20 cellular contexts compared by ENCODE assay signal in genomic region chr14:75417674-75418073, GRCh38. TPM values are rescaled to one million over a fixed set of nuclear protein-coding genes. Genes with fewer than 3 reads are reported as not detected.
A peak's percentile ranks its signal among the peaks of the same experiment; 100 is the strongest.
DNase-seq lines count a peak whose midpoint lies in the region; ATAC-seq, FAIRE-seq and TF ChIP-seq lines count a peak whose summit lies in the region.
"Had no signal": no experiment of that assay in that cellular context is flagged by ENCODE, and none has a peak within 500 bp of the region (broad histone marks: within the 10 kb centered on the region; RNA-seq: fewer than 3 reads in every experiment).

No MANE protein-coding gene starts in this region.

- TF ChIP-seq RAD21 in K562 (CRISPR knock-in tag; conservative IDR thresholded peaks at IDR 0.05 in 1 of 2, IDR thresholded peaks at IDR 0.05 in 1 of 2) = no peak

- in situ Hi-C loops in K562 (cut with MboI) = no loop called here

- no peaks in the 10 kb centered on the region for H3K9me3 ChIP-seq in K562 (replicated peaks; ENCODE audit: control insufficient read depth, insufficient read depth, low read depth, low read length)
- H3K9me3 ChIP-seq: sigmoid colon had no signal

- FAIRE-seq in K562 (lab: Jason Lieb, UNC) = no peak
- FAIRE-seq: frontal cortex had no signal

- peak; percentile 78 for DNase-seq in AG08395 (ENCODE audit: low spot score)
- DNase-seq in H4 (ENCODE audit: low spot score) = peak; percentile 51
- DNase-seq in K562 (ENCODE audit: extremely low read depth in 1 of 4, low spot score in 3 of 4) = peak in 1 of 4 experiments; percentile 12
- no peak for DNase-seq in left lobe of liver (ENCODE audit: low spot score)
- DNase-seq in NCI-H1092 treated with DMSO at 0.1 percent for 48 hours (lab: John Stamatoyannopoulos, UW) = no peak
- DNase-seq in stimulated activated CD8-positive, alpha-beta memory T cell treated with anti-CD3 and anti-CD28 coated beads, Interleukin-4, amount 100 ng/mL, for 48 hours = no peak
- no peak for DNase-seq in GM20000 (ENCODE audit: low spot score)
- DNase-seq: activated CD4-positive, alpha-beta T cell treated with anti-CD3 and anti-CD28 coated beads for 1 hour; activated CD8-positive, alpha-beta memory T cell treated with anti-CD3 and anti-CD28 coated beads, Interleukin-2, amount 50 U/mL, for 48 hours; activated naive CD4-positive, alpha-beta T cell treated with anti-CD3 and anti-CD28 coated beads, Interleukin-2, amount 50 U/mL, for 16 hours; COR-L47; GF-D8; NCI-H1694; NCI-H446; sigmoid colon; T-helper 2 cell had no signal

- H3K4me3 ChIP-seq in K562 = no peak overlapping the region
- H3K4me3 ChIP-seq: lung, sigmoid colon, tibial nerve had no signal

- no peak overlapping the region for H3K27ac ChIP-seq in K562 (ENCODE audit: extremely low read depth, low read depth, low read length)
- H3K27ac ChIP-seq: sigmoid colon, tibial nerve had no signal

- peak overlapping the region in 1 of 2 experiments; percentile 28; a peak in 1 of 4 replicates for H3K9ac ChIP-seq in K562 (ENCODE audit: insufficient read depth in 1 of 2, low read depth in 2 of 2, low read length in 2 of 2)

- ATAC-seq in K562 = no peak
- ATAC-seq in left lobe of liver = peak; percentile 91
- no peak for ATAC-seq in HG03135 (IDR thresholded peaks at IDR 0.05; ENCODE audit: unreplicated experiment)

- BruUV-seq in K562 (replicated peaks; lab: Mats Ljungman, UMichigan) = no TSS peak

- H3K9me1 ChIP-seq in K562 (ENCODE audit: control insufficient read depth, insufficient read depth, low read length) = no peaks in the 10 kb centered on the region

- no peak for TF ChIP-seq POLR2A in K562 (conservative IDR thresholded peaks at IDR 0.05)

- H3K4me2 ChIP-seq in K562 (ENCODE audit: insufficient read depth, low read length) = peak overlapping the region; percentile 13; the same call in 1 of the 2 replicates

- no peaks in the 10 kb centered on the region for H4K20me1 ChIP-seq in K562 (replicated peaks; ENCODE audit: control insufficient read depth, insufficient read depth, low read length)

- CTCF ChIA-PET in K562 (lab: Yijun Ruan, JAX; ENCODE audit: low intra/inter-chr PET ratio) = interaction anchor here (0.6 kb wide), 1 partner anchor 82 kb away, joined by 3 read pairs; no protein-coding TSS in a partner anchor

- H3K27me3 ChIP-seq in K562 (ENCODE audit: control insufficient read depth in 2 of 2, insufficient read depth in 2 of 2, low read length in 2 of 2) = no peaks in the 10 kb centered on the region
- H3K27me3 ChIP-seq: sigmoid colon, tibial nerve had no signal

- H3K36me3 ChIP-seq in K562 (ENCODE audit: control insufficient read depth, insufficient read depth, low read length) = no peaks in the 10 kb centered on the region
- H3K36me3 ChIP-seq: sigmoid colon, tibial nerve had no signal

- H3K79me2 ChIP-seq in K562 (ENCODE audit: control insufficient read depth, insufficient read depth, low read length) = no peaks in the 10 kb centered on the region

- intact Hi-C loops in K562 (cut with micrococcal nuclease) = no loop called here

- POLR2A ChIA-PET in K562 (lab: Yijun Ruan, JAX) = interaction anchor here (0.7 to 0.9 kb wide), 2 partner anchors 16 to 21 kb away, joined by 3 read pairs; no protein-coding TSS in a partner anchor

- 42% methylated on average over 1 of the region's 1 CpG for WGBS in K562 (ENCODE audit: insufficient coverage, low coverage, missing lambda C conversion rate)

- TF ChIP-seq CTCF in K562 (IDR thresholded peaks at IDR 0.05 in 2 of 3, conservative IDR thresholded peaks at IDR 0.05 in 1 of 3; ENCODE audit: insufficient read depth in 2 of 3, low read depth in 1 of 3, low read length in 3 of 3) = no peak
- no peak for TF ChIP-seq CTCF in GM20000 (IDR thresholded peaks at IDR 0.05; ENCODE audit: extremely low read depth, missing control alignments)

- H2AFZ ChIP-seq in K562 (ENCODE audit: low read depth, low read length) = peak overlapping the region; percentile 54; the same call in 1 of the 2 replicates

- H3K4me1 ChIP-seq in K562 (replicated peaks in 1 of 2; ENCODE audit: control insufficient read depth in 2 of 2, insufficient read depth in 2 of 2, low read length in 2 of 2) = peaks cover 6 to 15% of the 10 kb centered on the region in 2 experiments; a peak in 3 of 5 replicates

- TF ChIP-seq EP300 in K562 (IDR thresholded peaks at IDR 0.05; ENCODE audit: low read length) = no peak

TF ChIP-seq in K562, 482 proteins besides CTCF, POLR2A, EP300 and RAD21 (continues in another document):
- no peak for TF ChIP-seq CBFA2T2 (conservative IDR thresholded peaks at IDR 0.05)
- no peak for TF ChIP-seq RNF219 (CRISPR knock-in tag; IDR thresholded peaks at IDR 0.05)
- no peak for TF ChIP-seq SRSF3 (IDR thresholded peaks at IDR 0.05; ENCODE audit: insufficient read depth, low read length)
- no peak for TF ChIP-seq HMGXB4 (CRISPR knock-in tag; IDR thresholded peaks at IDR 0.05)
- TF ChIP-seq ZBTB34 (CRISPR knock-in tag; IDR thresholded peaks at IDR 0.05) = no peak
- no peak for TF ChIP-seq HDAC3 (IDR thresholded peaks at IDR 0.05; ENCODE audit: borderline replicate concordance, partially characterized antibody)
- TF ChIP-seq FOXA3 (CRISPR knock-in tag; conservative IDR thresholded peaks at IDR 0.05 in 1 of 2, IDR thresholded peaks at IDR 0.05 in 1 of 2) = 0 out of 4 replicates have a peak, but pooled peaks of 1 of the 2 experiments have one; percentile 6
- TF ChIP-seq CBX1 (IDR thresholded peaks at IDR 0.05; ENCODE audit: low read depth) = no peak
- TF ChIP-seq ZNF507 (tag; conservative IDR thresholded peaks at IDR 0.05) = no peak
- TF ChIP-seq ETS2 (tag; IDR thresholded peaks at IDR 0.05; ENCODE audit: borderline replicate concordance, poor library complexity, severe bottlenecking) = no peak
- no peak for TF ChIP-seq ZNF263 (CRISPR knock-in tag; IDR thresholded peaks at IDR 0.05; ENCODE audit: borderline replicate concordance)
- no peak for TF ChIP-seq SMARCE1 (IDR thresholded peaks at IDR 0.05)
- TF ChIP-seq ZNF217 (CRISPR knock-in tag; IDR thresholded peaks at IDR 0.05) = no peak
- no peak for TF ChIP-seq ZNF41 (CRISPR knock-in tag; conservative IDR thresholded peaks at IDR 0.05)

RNA-seq across cellular contexts. Expression of gene JDP2, which starts 10.1 kb away (rescaled TPM):
- 17.6 and 31.9 TPM in 2 replicates for total RNA-seq in H4 (2014; rRNA removed; shearing (Covaris generic))
- 1.3 and 2.2 TPM in 2 replicates for total RNA-seq in K562 (2011; cell fraction: chromatin; rRNA removed; ENCODE audit: low replicate concordance)
- total RNA-seq in K562 (2011; cell fraction: nucleolus; rRNA removed) = 0.67 and 1.3 TPM in 2 replicates
- total RNA-seq in K562 (2011; cell fraction: nucleoplasm; rRNA removed) = 1.5 and 1.6 TPM in 2 replicates
- total RNA-seq in K562 (2014; rRNA removed) (13.8 and 16.7 TPM in 2 replicates), K562 (2014; rRNA removed; fragmentation: Illumina TruSeq; extraction: Trizol) (2.5 and 3.1 TPM in 2 replicates), K562 (2015; rRNA removed; fragmentation: Illumina TruSeq; extraction: Trizol) (1.7 and 2.4 TPM in 2 replicates), K562 (2021) (8.9 and 9.6 TPM in 2 replicates), left lobe of liver (12.8 TPM)
- polyA plus RNA-seq in K562 (2011; rRNA removed) (0.78 and 4.6 TPM in 2 replicates), K562 (2014; fragmentation: Illumina TruSeq; extraction: Trizol) (4.6 and 5.4 TPM in 2 replicates), K562 (2014; fragmentation: Nextera tagmentation; extraction: Ambion mirVana) (under 1 TPM; 0.27 to 0.34 TPM), K562 (2014; rRNA removed) (8.5 and 16.5 TPM in 2 replicates)
- polyA plus RNA-seq in K562 (2011; cell fraction: cytosol; rRNA removed) = 1.1 and 4.4 TPM in 2 replicates
- 1.1 and 4.5 TPM in 2 replicates for polyA plus RNA-seq in K562 (2011; cell fraction: nucleus; rRNA removed)
- 2.0 and 14.4 TPM in 2 replicates for polyA plus RNA-seq in K562 (2012)
- polyA minus RNA-seq in K562 (2011; rRNA and poly(A)+ RNA removed) = 0.53 and 2.8 TPM in 2 replicates
- polyA minus RNA-seq in K562 (2011; cell fraction: cytosol; rRNA and poly(A)+ RNA removed) = 7.4 TPM in 1 of 2 replicates, not detected in the other
- polyA minus RNA-seq in K562 (2011; cell fraction: nucleus; rRNA and poly(A)+ RNA removed) = 0.40 and 3.4 TPM in 2 replicates

Comparison
In these comparisons a context has a peak if more than half of its experiments do, and no peak if none do; other contexts are left out.
1. DNase-seq: peak in AG08395 (single experiment) and H4 (single experiment); none in left lobe of liver (single experiment), NCI-H1092 treated with DMSO at 0.1 percent for 48 hours (single experiment), stimulated activated CD8-positive, alpha-beta memory T cell treated with anti-CD3 and anti-CD28 coated beads, Interleukin-4, amount 100 ng/mL, for 48 hours (single experiment) and GM20000 (single experiment).